Comparison of ENCODE assay signal across 19 cellular contexts in the genomic region with DNA sequence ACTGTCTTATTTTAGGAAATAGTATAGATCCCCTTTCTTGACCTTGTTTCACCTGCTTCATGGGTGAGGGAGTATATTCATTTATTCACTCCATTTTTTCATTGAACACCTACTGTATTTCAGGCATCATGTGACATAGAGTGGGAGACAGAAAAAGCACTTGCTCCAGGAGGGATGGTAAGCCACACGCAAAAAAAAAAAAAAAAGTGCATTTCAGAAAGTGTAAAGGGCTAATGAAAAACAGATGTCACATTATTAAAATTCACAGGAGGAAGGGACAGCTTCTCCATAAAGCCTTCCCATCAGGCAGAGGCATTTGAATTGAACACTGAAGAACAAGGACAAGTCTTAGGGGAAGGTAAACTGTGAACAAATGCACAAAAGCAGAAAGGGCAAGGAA. TPM values are rescaled to one million over a fixed set of nuclear protein-coding genes. Genes with fewer than 3 reads are reported as not detected.
DNase-seq lines count a peak whose midpoint lies in the region; ATAC-seq and TF ChIP-seq lines count a peak whose summit lies in the region.
"Had no signal": no experiment of that assay in that cellular context is flagged by ENCODE, and none has a peak within 500 bp of the region (broad histone marks: within the 10 kb centered on the region; RNA-seq: fewer than 3 reads in every experiment).

No MANE protein-coding gene starts in this region.

- H3K79me2 ChIP-seq in smooth muscle cell (ENCODE audit: low read depth) = no peaks in the 10 kb centered on the region

- H3K9me3 ChIP-seq in A673 (ENCODE audit: low read depth, low read length, poor library complexity, severe bottlenecking) = no peaks in the 10 kb centered on the region
- H3K9me3 ChIP-seq in SK-N-MC (ENCODE audit: low read depth, low read length) = no peaks in the 10 kb centered on the region
- H3K9me3 ChIP-seq in psoas muscle = no peaks in the 10 kb centered on the region
- no peaks in the 10 kb centered on the region for H3K9me3 ChIP-seq in smooth muscle cell (replicated peaks; ENCODE audit: low read depth)
- H3K9me3 ChIP-seq: HAP-1 had no signal

- H3K27ac ChIP-seq in A673 (ENCODE audit: low read depth, low read length, poor library complexity, severe bottlenecking) (no peak overlapping the region), SK-N-MC (0 out of 2 replicates have a peak overlapping the region, but pooled peaks have one; percentile 18), psoas muscle (peak overlapping the region; percentile 21), smooth muscle cell (ENCODE audit: low read depth) (no peak overlapping the region)
- H3K27ac ChIP-seq: BLaER1 treated with 17β-estradiol and CSF1 and Interleukin-3, amounts not matched to agents 10 nM and 100 nM; GM23248 had no signal

- POLR2A ChIA-PET in A673 (lab: Charles Lee; ENCODE audit: low non-redundant PET) = no interaction called here

- intact Hi-C loops in A673 (cut with micrococcal nuclease; ENCODE audit: unreplicated experiment) (no loop called here), psoas muscle (cut with DNase I) (no loop called here)

- no TSS peak for BruUV-seq in A673 (replicated peaks; lab: Mats Ljungman, UMichigan)

- H3K9ac ChIP-seq in SK-N-MC (ENCODE audit: insufficient read length) = no peak overlapping the region
- H3K9ac ChIP-seq in smooth muscle cell (ENCODE audit: low read depth) = no peak overlapping the region
- H3K9ac ChIP-seq: BLaER1 treated with 17β-estradiol and CSF1 and Interleukin-3, amounts not matched to agents 10 nM and 100 nM; GM23248 had no signal

- H3K4me1 ChIP-seq in A673 (ENCODE audit: insufficient read depth, low read length, poor library complexity, severe bottlenecking) (no peaks in the 10 kb centered on the region), psoas muscle (peaks cover 63% of the 10 kb centered on the region), smooth muscle cell (ENCODE audit: low read depth) (no peaks in the 10 kb centered on the region)
- H3K4me1 ChIP-seq: HAP-1 had no signal

- H3K36me3 ChIP-seq in A673 (ENCODE audit: insufficient read depth, low read length, poor library complexity, severe bottlenecking) (no peaks in the 10 kb centered on the region), SK-N-MC (ENCODE audit: insufficient read depth, low read length) (no peaks in the 10 kb centered on the region), psoas muscle (ENCODE audit: insufficient read depth in 1 of 2, low read depth in 1 of 2) (peaks cover 0 to 34% of the 10 kb centered on the region in 2 donors), smooth muscle cell (ENCODE audit: low read depth) (no peaks in the 10 kb centered on the region)
- H3K36me3 ChIP-seq: BLaER1 treated with 17β-estradiol and CSF1 and Interleukin-3, amounts not matched to agents 10 nM and 100 nM; HAP-1 had no signal

- TF ChIP-seq CTCF in A673 (conservative IDR thresholded peaks at IDR 0.05; ENCODE audit: low read depth, low read length) (no peak), psoas muscle (IDR thresholded peaks at IDR 0.05) (no peak), smooth muscle cell (IDR thresholded peaks at IDR 0.05; ENCODE audit: borderline replicate concordance, insufficient read depth, poor library complexity, severe bottlenecking) (no peak)

- peak; percentile 35 for DNase-seq in A673 (ENCODE audit: low spot score)
- DNase-seq in NCI-H1694 treated with DMSO at 0.1 percent for 48 hours (lab: John Stamatoyannopoulos, UW) = peak; percentile 25
- DNase-seq in SK-N-MC (ENCODE audit: low read depth, low spot score) = peak; percentile 44
- DNase-seq in psoas muscle = no peak
- no peak for DNase-seq in smooth muscle cell (lab: John Stamatoyannopoulos, UW; ENCODE audit: unreplicated experiment)
- DNase-seq in cerebellum (ENCODE audit: low spot score) = no peak
- DNase-seq: 8988T; CD8-positive, alpha-beta memory T cell; COR-L47; DMS153; DMS79 treated with DMSO at 0.1 percent for 48 hours; GF-D8; GM23248 had no signal

- ATAC-seq in psoas muscle (no peak), GM19351 (IDR thresholded peaks at IDR 0.05; ENCODE audit: unreplicated experiment) (no peak)
- ATAC-seq: HepG2 had no signal

- WGBS in psoas muscle, 3 donors = 45 to 53% (median 48%) methylated on average over 1 of the region's 1 CpG
- 47% methylated on average over 1 of the region's 1 CpG for WGBS in smooth muscle cell (ENCODE audit: low lambda C conversion rate)

- H4K20me1 ChIP-seq in smooth muscle cell (ENCODE audit: low read depth) = no peaks in the 10 kb centered on the region
- H4K20me1 ChIP-seq: BLaER1 treated with 17β-estradiol and CSF1 and Interleukin-3, amounts not matched to agents 10 nM and 100 nM had no signal

- H2AFZ ChIP-seq in smooth muscle cell (ENCODE audit: low read depth) = no peak overlapping the region
- H2AFZ ChIP-seq: GM23248 had no signal

- no peak overlapping the region for H3K4me3 ChIP-seq in A673 (ENCODE audit: low read depth, low read length, poor library complexity, severe bottlenecking)
- peak overlapping the region; percentile 24 for H3K4me3 ChIP-seq in SK-N-MC
- H3K4me3 ChIP-seq in psoas muscle = no peak overlapping the region
- H3K4me3 ChIP-seq in smooth muscle cell = no peak overlapping the region
- H3K4me3 ChIP-seq: BLaER1 treated with 17β-estradiol and CSF1 and Interleukin-3, amounts not matched to agents 10 nM and 100 nM; GM23248; HAP-1 had no signal

- H3K27me3 ChIP-seq in A673 (replicated peaks; ENCODE audit: insufficient read depth, low read depth, low read length, poor library complexity) = peaks cover 50% of the 10 kb centered on the region
- no peaks in the 10 kb centered on the region for H3K27me3 ChIP-seq in psoas muscle (ENCODE audit: insufficient read depth in 3 of 3, low read length in 2 of 3)
- peaks cover 43% of the 10 kb centered on the region for H3K27me3 ChIP-seq in smooth muscle cell (ENCODE audit: low read depth)

- H3K4me2 ChIP-seq in smooth muscle cell = no peak overlapping the region
- H3K4me2 ChIP-seq: BLaER1 treated with 17β-estradiol and CSF1 and Interleukin-3, amounts not matched to agents 10 nM and 100 nM had no signal

- no peaks in the 10 kb centered on the region for H3F3A ChIP-seq in smooth muscle cell (ENCODE audit: low read depth)

- CTCF ChIA-PET in A673 (lab: Charles Lee) = no interaction called here

RNA-seq across cellular contexts. Expression of gene SLC8A3, which starts 7.5 kb away (rescaled TPM):
- total RNA-seq in A673 (2021) (not detected in 2 replicates), psoas muscle (10 to 100 TPM; 18.0 to 53.6 (median 26.8) TPM), smooth muscle cell (0.22 TPM in 1 of 2 replicates, not detected in the other), cerebellum (18.9 TPM)
- polyA plus RNA-seq in psoas muscle (10 to 100 TPM; 10.8 to 20.8 (median 12.8) TPM), smooth muscle cell (not detected in 2 replicates)
- total RNA-seq: GM23248, H4 had no signal
- polyA plus RNA-seq: CD8-positive, alpha-beta memory T cell; GM23248; IgD-negative memory B cell had no signal

Comparison
In these comparisons a context has a peak if more than half of its experiments do, and no peak if none do; other contexts are left out.
1. DNase-seq: peak in A673 (single experiment), NCI-H1694 treated with DMSO at 0.1 percent for 48 hours (single experiment) and SK-N-MC (single experiment); none in psoas muscle (0 of 2), smooth muscle cell (single experiment) and cerebellum (single experiment).
2. H3K27ac ChIP-seq: peak in SK-N-MC (single experiment) and psoas muscle (single experiment); none in A673 (single experiment) and smooth muscle cell (single experiment).
3. RNA of gene SLC8A3, which starts 7.5 kb away (total RNA-seq): 18.0 to 53.6 TPM in psoas muscle and 18.9 TPM in cerebellum (single experiment); not detected in A673 and 0.22 TPM in smooth muscle cell; every median in the first group is over 10 times any median in the second.